8 cellular contexts compared by ENCODE assay signal in the genomic region with DNA sequence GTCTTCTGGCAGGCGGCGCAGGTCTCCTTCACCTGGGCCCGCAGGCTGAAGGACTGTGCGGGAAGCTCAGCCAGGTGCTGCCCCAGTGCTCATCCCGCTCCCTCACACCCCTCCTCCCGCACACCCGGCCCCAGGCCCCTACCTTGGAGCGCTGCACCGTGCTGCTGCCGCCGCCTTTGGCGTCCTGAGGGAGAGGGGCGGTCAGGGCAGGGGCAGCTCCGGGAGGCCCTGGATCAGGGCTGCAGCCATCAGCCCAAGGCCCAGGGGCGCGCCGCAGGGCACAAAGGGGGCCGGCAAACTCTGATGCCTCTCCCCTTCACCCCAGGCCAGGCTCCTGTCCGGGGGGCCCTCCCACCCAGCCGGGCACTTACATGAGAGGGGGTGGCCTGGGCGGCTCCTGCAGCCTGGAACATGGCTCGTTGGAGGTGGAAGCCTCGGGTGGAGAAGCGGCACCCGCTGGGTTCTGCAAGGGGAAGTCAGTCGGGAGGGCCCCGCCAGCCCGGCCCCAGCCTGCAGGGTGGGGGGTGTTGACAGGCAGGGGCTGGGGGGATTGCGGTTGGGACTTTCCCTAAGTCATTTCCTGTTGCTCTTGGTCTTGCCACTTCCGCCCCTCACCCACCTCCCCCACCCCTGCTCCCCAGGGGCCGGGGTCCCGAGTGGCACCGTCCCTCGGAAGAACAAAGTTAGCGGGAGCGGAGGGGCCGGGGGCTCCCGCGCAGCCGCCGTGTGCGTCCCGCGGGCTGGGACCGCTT. TPM values are rescaled to one million over a fixed set of nuclear protein-coding genes. Genes with fewer than 3 reads are reported as not detected.
A peak's percentile ranks its signal among the peaks of the same experiment; 100 is the strongest.
DNase-seq lines count a peak whose midpoint lies in the region; ATAC-seq and TF ChIP-seq lines count a peak whose summit lies in the region.

No MANE protein-coding gene starts in this region.

- peaks cover 71% of the 10 kb centered on the region for H3K4me1 Mint-ChIP-seq in activated naive CD4-positive, alpha-beta T cell treated with anti-CD3 and anti-CD28 coated beads, Interleukin-2, amount 50 U/mL, for 24 hours

- H3K27me3 ChIP-seq in iPS DF 6.9 (ENCODE audit: control insufficient read depth, insufficient read depth, low read length) (no peaks in the 10 kb centered on the region), smooth muscle cell (ENCODE audit: low read depth) (no peaks in the 10 kb centered on the region)

- peak overlapping the region; percentile 39 for H3K9ac ChIP-seq in smooth muscle cell (ENCODE audit: low read depth)

- H3K27ac Mint-ChIP-seq in activated naive CD4-positive, alpha-beta T cell treated with anti-CD3 and anti-CD28 coated beads, Interleukin-2, amount 50 U/mL, for 24 hours, result peak overlapping the region; percentile 65

- peak overlapping the region; percentile 95 for H3K4me2 ChIP-seq in smooth muscle cell

- ATAC-seq in GM18502 (IDR thresholded peaks at IDR 0.05; ENCODE audit: poor library complexity, unreplicated experiment) (peak; percentile 34), HG03025 (IDR thresholded peaks at IDR 0.05; ENCODE audit: low FRiP score, unreplicated experiment) (peak; percentile 16), SK-N-SH treated with all-trans-retinoic acid at 6 μM for 48 hours (peak; percentile 32), HG03469 (IDR thresholded peaks at IDR 0.05; ENCODE audit: unreplicated experiment) (no peak), HG03439 (IDR thresholded peaks at IDR 0.05; ENCODE audit: unreplicated experiment) (no peak)

- H3F3A ChIP-seq in smooth muscle cell (ENCODE audit: low read depth), result no peaks in the 10 kb centered on the region

- H3K27me3 Mint-ChIP-seq in activated naive CD4-positive, alpha-beta T cell treated with anti-CD3 and anti-CD28 coated beads, Interleukin-2, amount 50 U/mL, for 24 hours, result no peaks in the 10 kb centered on the region

- WGBS in iPS DF 6.9 (ENCODE audit: insufficient coverage, insufficient read length), result no CpG with 5 or more reads among the region's 45 CpGs
- WGBS in smooth muscle cell (ENCODE audit: low lambda C conversion rate), result 9% methylated on average over 25 of the region's 45 CpGs

- H3K4me3 ChIP-seq in iPS DF 6.9 (ENCODE audit: low read length), result peak overlapping the region; percentile 67
- H3K4me3 ChIP-seq in smooth muscle cell, result peak overlapping the region; percentile 65

- peaks cover 20% of the 10 kb centered on the region for H4K20me1 ChIP-seq in smooth muscle cell (ENCODE audit: low read depth)

- no peak overlapping the region for H3K27ac ChIP-seq in iPS DF 6.9 (ENCODE audit: low read length)
- H3K27ac ChIP-seq in smooth muscle cell (ENCODE audit: low read depth), result peak overlapping the region; percentile 15

- H2AFZ ChIP-seq in smooth muscle cell (ENCODE audit: low read depth), result no peak overlapping the region

- H3K36me3 ChIP-seq in iPS DF 6.9 (ENCODE audit: control insufficient read depth, insufficient read depth, low read length) (no peaks in the 10 kb centered on the region), smooth muscle cell (ENCODE audit: low read depth) (no peaks in the 10 kb centered on the region)

- H3K36me3 Mint-ChIP-seq in activated naive CD4-positive, alpha-beta T cell treated with anti-CD3 and anti-CD28 coated beads, Interleukin-2, amount 50 U/mL, for 24 hours, result peaks cover 5% of the 10 kb centered on the region

- peak overlapping the region; percentile 90 for H3K4me3 Mint-ChIP-seq in activated naive CD4-positive, alpha-beta T cell treated with anti-CD3 and anti-CD28 coated beads, Interleukin-2, amount 50 U/mL, for 24 hours

- peaks cover 15% of the 10 kb centered on the region for H3K4me1 ChIP-seq in iPS DF 6.9 (ENCODE audit: control insufficient read depth, insufficient read depth, low read length)
- H3K4me1 ChIP-seq in smooth muscle cell (ENCODE audit: low read depth), result peaks cover 13% of the 10 kb centered on the region

- DNase-seq in iPS DF 6.9 (ENCODE audit: low read depth, low spot score) (no peak), smooth muscle cell (lab: John Stamatoyannopoulos, UW; ENCODE audit: unreplicated experiment) (no peak)

- TF ChIP-seq CTCF in smooth muscle cell (IDR thresholded peaks at IDR 0.05; ENCODE audit: borderline replicate concordance, insufficient read depth, poor library complexity, severe bottlenecking), result no peak

- H3K9me3 Mint-ChIP-seq in activated naive CD4-positive, alpha-beta T cell treated with anti-CD3 and anti-CD28 coated beads, Interleukin-2, amount 50 U/mL, for 24 hours, result no peaks in the 10 kb centered on the region

- H3K9me3 ChIP-seq in iPS DF 6.9 (ENCODE audit: control insufficient read depth, insufficient read depth, low read length) (no peaks in the 10 kb centered on the region), smooth muscle cell (replicated peaks; ENCODE audit: low read depth) (no peaks in the 10 kb centered on the region)

- no peaks in the 10 kb centered on the region for H3K79me2 ChIP-seq in smooth muscle cell (ENCODE audit: low read depth)

TF ChIP-seq in SK-N-SH treated with all-trans-retinoic acid at 6 μM for 48 hours, 23 proteins besides CTCF, POLR2A, EP300 and RAD21:
- TF ChIP-seq, protein P1, sequence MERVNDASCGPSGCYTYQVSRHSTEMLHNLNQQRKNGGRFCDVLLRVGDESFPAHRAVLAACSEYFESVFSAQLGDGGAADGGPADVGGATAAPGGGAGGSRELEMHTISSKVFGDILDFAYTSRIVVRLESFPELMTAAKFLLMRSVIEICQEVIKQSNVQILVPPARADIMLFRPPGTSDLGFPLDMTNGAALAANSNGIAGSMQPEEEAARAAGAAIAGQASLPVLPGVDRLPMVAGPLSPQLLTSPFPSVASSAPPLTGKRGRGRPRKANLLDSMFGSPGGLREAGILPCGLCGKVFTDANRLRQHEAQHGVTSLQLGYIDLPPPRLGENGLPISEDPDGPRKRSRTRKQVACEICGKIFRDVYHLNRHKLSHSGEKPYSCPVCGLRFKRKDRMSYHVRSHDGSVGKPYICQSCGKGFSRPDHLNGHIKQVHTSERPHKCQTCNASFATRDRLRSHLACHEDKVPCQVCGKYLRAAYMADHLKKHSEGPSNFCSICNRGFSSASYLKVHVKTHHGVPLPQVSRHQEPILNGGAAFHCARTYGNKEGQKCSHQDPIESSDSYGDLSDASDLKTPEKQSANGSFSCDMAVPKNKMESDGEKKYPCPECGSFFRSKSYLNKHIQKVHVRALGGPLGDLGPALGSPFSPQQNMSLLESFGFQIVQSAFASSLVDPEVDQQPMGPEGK (CRISPR knock-in tag; IDR thresholded peaks at IDR 0.05; ENCODE audit: borderline replicate concordance), result 0 out of 2 replicates have a peak, but pooled peaks have one; percentile 52
- TF ChIP-seq ZNF70 (CRISPR knock-in tag; IDR thresholded peaks at IDR 0.05), result no peak

RNA-seq across cellular contexts. Expression of a gene that starts 0.9 kb away (rescaled TPM):
- 40.7 and 47.9 TPM in 2 replicates for total RNA-seq in smooth muscle cell
- polyA plus RNA-seq in smooth muscle cell, result 110 and 124 TPM in 2 replicates

RNA-seq across cellular contexts. Expression of a gene that starts 42.5 kb away (rescaled TPM):
- 13.6 and 18.7 TPM in 2 replicates for total RNA-seq in smooth muscle cell
- polyA plus RNA-seq in smooth muscle cell, result 26.8 and 27.7 TPM in 2 replicates

Comparison
In these comparisons a context has a peak if more than half of its experiments do, and no peak if none do; other contexts are left out.
1. ATAC-seq: peak in GM18502 (single experiment), HG03025 (single experiment) and SK-N-SH treated with all-trans-retinoic acid at 6 μM for 48 hours (single experiment); none in HG03469 (single experiment) and HG03439 (single experiment).